ENCODE assay signal across 8 cellular contexts in the genomic region with DNA sequence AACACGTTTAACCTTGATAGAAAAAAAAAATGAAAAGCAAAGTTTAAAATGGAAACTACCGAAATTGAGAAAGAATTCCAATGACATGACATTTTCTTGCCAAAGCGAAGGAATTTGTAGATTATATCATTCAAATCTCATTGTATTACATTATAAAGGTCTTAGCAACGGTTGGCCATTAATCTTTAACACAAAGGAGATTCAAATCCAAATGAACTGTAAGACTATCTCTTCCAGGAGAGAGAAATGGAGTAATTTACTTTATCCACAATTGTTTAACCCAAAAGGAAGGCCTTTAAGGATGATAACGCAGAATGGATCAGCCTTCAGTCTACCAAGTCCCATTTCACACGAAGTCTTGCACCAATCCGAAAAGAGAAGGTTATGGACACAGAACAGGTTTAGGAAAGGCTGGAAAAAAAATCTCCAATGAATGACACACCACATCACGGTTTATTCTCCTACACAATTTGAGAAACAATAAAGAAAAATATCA. TPM values are rescaled to one million over a fixed set of nuclear protein-coding genes. Genes with fewer than 3 reads are reported as not detected.
DNase-seq lines count a peak whose midpoint lies in the region; ATAC-seq and TF ChIP-seq lines count a peak whose summit lies in the region.

No MANE protein-coding gene starts in this region.

- peak overlapping the region; percentile 55 for H3K27ac ChIP-seq in PC-9

- DNase-seq in GM03348 (ENCODE audit: low spot score) (peak; percentile 24), PC-9 (peak in 1 of 2 experiments; percentile 57), epithelial cell of proximal tubule (ENCODE audit: low read depth) (no peak), pons (ENCODE audit: low spot score) (peak; percentile 54), MV-4-11 (lab: John Stamatoyannopoulos, UW) (no peak), LoVo (ENCODE audit: low spot score) (no peak)
- no peak for DNase-seq in stimulated activated naive CD4-positive, alpha-beta T cell (lab: John Stamatoyannopoulos, UW)

- no TSS peak for BruUV-seq in PC-9 (replicated peaks; lab: Mats Ljungman, UMichigan)

- H3K9me3 ChIP-seq in PC-9 (ENCODE audit: insufficient read depth, low read depth) = no peaks in the 10 kb centered on the region

- no peak for ATAC-seq in HG02852 (IDR thresholded peaks at IDR 0.05; ENCODE audit: unreplicated experiment)

- H3K79me2 ChIP-seq in PC-9 (ENCODE audit: low read depth) = peaks cover 63% of the 10 kb centered on the region

- no peaks in the 10 kb centered on the region for H3K36me3 ChIP-seq in PC-9 (ENCODE audit: low read depth)

- intact Hi-C loops in PC-9 (cut with micrococcal nuclease; ENCODE audit: unreplicated experiment) = loop anchor here (1.0 to 5.0 kb wide), 3 partner anchors 39 to 164 kb away; no protein-coding TSS in a partner anchor

- TF ChIP-seq CTCF in PC-9 (conservative IDR thresholded peaks at IDR 0.05) (no peak), epithelial cell of proximal tubule (conservative IDR thresholded peaks at IDR 0.05; ENCODE audit: low read depth, low read length) (no peak)

- H3K4me3 ChIP-seq in PC-9 = peak overlapping the region; percentile 92
- peak overlapping the region; percentile 97 for H3K4me3 ChIP-seq in epithelial cell of proximal tubule (ENCODE audit: low read depth, low read length)

- peak overlapping the region; percentile 80 for H3K4me2 ChIP-seq in PC-9

- H3K9me2 ChIP-seq in PC-9 (ENCODE audit: insufficient read depth) = no peaks in the 10 kb centered on the region

- CTCF ChIA-PET in PC-9 (lab: Charles Lee) = no interaction called here

- no peaks in the 10 kb centered on the region for H3K27me3 ChIP-seq in PC-9 (ENCODE audit: insufficient read depth, low read depth)

- peaks cover 51% of the 10 kb centered on the region for H3K4me1 ChIP-seq in PC-9 (replicated peaks; ENCODE audit: insufficient read depth)

- peak overlapping the region; percentile 68 for H2AFZ ChIP-seq in PC-9

- H3F3A ChIP-seq in PC-9 (ENCODE audit: insufficient read depth, low read depth) = peaks cover 29% of the 10 kb centered on the region

- POLR2A ChIA-PET in PC-9 (lab: Charles Lee; ENCODE audit: unreplicated experiment) = interaction anchor here (0.6 to 0.7 kb wide), 2 partner anchors 49 to 86 kb away, joined by 7 to 13 read pairs; no protein-coding TSS in a partner anchor

- peaks cover 9% of the 10 kb centered on the region; the same call in 1 of the 2 replicates for H4K20me1 ChIP-seq in PC-9 (ENCODE audit: insufficient read depth)

RNA-seq across cellular contexts. Expression of gene ENAH, which starts 1.5 kb away (rescaled TPM):
- 118 and 167 TPM in 2 replicates for total RNA-seq in PC-9 (2021)
- 37.7 and 39.0 TPM in 2 replicates for total RNA-seq in epithelial cell of proximal tubule

Comparison
In these comparisons a context has a peak if more than half of its experiments do, and no peak if none do; other contexts are left out.
1. DNase-seq: peak in GM03348 (single experiment) and pons (single experiment); none in epithelial cell of proximal tubule (single experiment), MV-4-11 (single experiment), stimulated activated naive CD4-positive, alpha-beta T cell (0 of 6) and LoVo (single experiment).